ENCODE assay signal across 11 cellular contexts in genomic region chr16:77289331-77289809, GRCh38.
DNase-seq lines count a peak whose midpoint lies in the region; TF ChIP-seq lines count a peak whose summit lies in the region.
"Had no signal": no experiment of that assay in that cellular context is flagged by ENCODE, and none has a peak within 500 bp of the region (broad histone marks: within the 10 kb centered on the region; RNA-seq: fewer than 3 reads in every experiment).

No MANE protein-coding gene starts in this region.

- H3K36me3 Mint-ChIP-seq in progenitor cell of endocrine pancreas (ENCODE audit: insufficient read depth) (peaks cover 9% of the 10 kb centered on the region), CD14-positive monocyte (no peaks in the 10 kb centered on the region)
- no peaks in the 10 kb centered on the region for H3K36me3 Mint-ChIP-seq in activated naive CD4-positive, alpha-beta T cell treated with anti-CD3 and anti-CD28 coated beads for 36 hours (ENCODE audit: low read depth)
- H3K36me3 Mint-ChIP-seq: brain had no signal

- H3F3A ChIP-seq in PC-9 (ENCODE audit: insufficient read depth, low read depth): peaks cover 32% of the 10 kb centered on the region

- no peak for TF ChIP-seq CTCF in PC-9 (conservative IDR thresholded peaks at IDR 0.05)
- TF ChIP-seq CTCF in fibroblast of lung (conservative IDR thresholded peaks at IDR 0.05 in 1 of 2, IDR thresholded peaks at IDR 0.05 in 1 of 2; ENCODE audit: low read depth in 1 of 2, low read length in 2 of 2): no peak
- no peak for TF ChIP-seq CTCF in progenitor cell of endocrine pancreas (IDR thresholded peaks at IDR 0.05; ENCODE audit: unreplicated experiment)
- no peak for TF ChIP-seq CTCF in CD14-positive monocyte (IDR thresholded peaks at IDR 0.05)

- H3K27ac Mint-ChIP-seq in progenitor cell of endocrine pancreas: peak overlapping the region; percentile 83
- no peak overlapping the region for H3K27ac Mint-ChIP-seq in activated naive CD4-positive, alpha-beta T cell treated with anti-CD3 and anti-CD28 coated beads for 36 hours
- H3K27ac Mint-ChIP-seq in CD14-positive monocyte: no peak overlapping the region

- CTCF ChIA-PET in PC-9 (lab: Charles Lee): no interaction called here
- CTCF ChIA-PET in activated naive CD4-positive, alpha-beta T cell treated with anti-CD3 and anti-CD28 coated beads for 36 hours (lab: Charles Lee): no interaction called here

- peak overlapping the region; percentile 17; the same call in 1 of the 2 replicates for H3K4me3 ChIP-seq in PC-9
- H3K4me3 ChIP-seq in fibroblast of lung (replicated peaks in 1 of 4; ENCODE audit: control extremely low read depth in 1 of 4, insufficient read depth in 1 of 4, low read depth in 3 of 4, low read length in 4 of 4): no peak overlapping the region
- H3K4me3 ChIP-seq: gastroesophageal sphincter, lower lobe of right lung had no signal

- H4K20me1 ChIP-seq in PC-9 (ENCODE audit: insufficient read depth): no peaks in the 10 kb centered on the region
- H4K20me1 ChIP-seq in fibroblast of lung (ENCODE audit: control insufficient read depth, extremely low read depth, insufficient read depth, low read length): no peaks in the 10 kb centered on the region

- no peaks in the 10 kb centered on the region for H3K9me2 ChIP-seq in PC-9 (ENCODE audit: insufficient read depth)

- no peak overlapping the region for H3K9ac ChIP-seq in fibroblast of lung (ENCODE audit: insufficient read depth, low read length)

- H3K9me3 Mint-ChIP-seq in progenitor cell of endocrine pancreas (ENCODE audit: low read depth) (no peaks in the 10 kb centered on the region), CD14-positive monocyte (peaks cover 0 to 8% (median 2%) of the 10 kb centered on the region in 7 donors)
- H3K9me3 Mint-ChIP-seq in activated naive CD4-positive, alpha-beta T cell treated with anti-CD3 and anti-CD28 coated beads for 36 hours: no peaks in the 10 kb centered on the region

- H3K27ac ChIP-seq in PC-9: peak overlapping the region; percentile 82
- no peak overlapping the region for H3K27ac ChIP-seq in fibroblast of lung (ENCODE audit: insufficient read depth, low read length)
- H3K27ac ChIP-seq: gastroesophageal sphincter, lower lobe of right lung had no signal

- POLR2A ChIA-PET in PC-9 (lab: Charles Lee; ENCODE audit: unreplicated experiment): no interaction called here

- H2AFZ ChIP-seq in PC-9: peak overlapping the region; percentile 17; the same call in 1 of the 2 replicates
- H2AFZ ChIP-seq in fibroblast of lung (ENCODE audit: low read length): no peak overlapping the region

- H3K9me3 ChIP-seq in PC-9 (ENCODE audit: insufficient read depth, low read depth) (no peaks in the 10 kb centered on the region), fibroblast of lung (ENCODE audit: control insufficient read depth, insufficient read depth, low read depth, low read length) (no peaks in the 10 kb centered on the region)
- H3K9me3 ChIP-seq: gastroesophageal sphincter, lower lobe of right lung had no signal

- H3K4me2 ChIP-seq in PC-9 (peak overlapping the region; percentile 63), fibroblast of lung (ENCODE audit: extremely low read depth, insufficient read depth, low read length) (no peak overlapping the region)

- intact Hi-C loops in PC-9 (cut with micrococcal nuclease; ENCODE audit: unreplicated experiment) (no loop called here), CD14-positive monocyte (cut with micrococcal nuclease) (no loop called here)
- intact Hi-C loops in activated naive CD4-positive, alpha-beta T cell treated with anti-CD3 and anti-CD28 coated beads for 36 hours (cut with micrococcal nuclease): no loop called here

- DNase-seq in GM03348 (ENCODE audit: low spot score) (peak; percentile 13), PC-9 (peak; percentile 5 to 83), fibroblast of lung (ENCODE audit: low read depth in 2 of 2) (peak; percentile 68 to 93), progenitor cell of endocrine pancreas (ENCODE audit: low spot score, unreplicated experiment) (no peak), T-helper 2 cell (no peak), NCI-H2196 treated with DMSO at 0.1 percent for 48 hours (lab: John Stamatoyannopoulos, UW; ENCODE audit: unreplicated experiment) (no peak), CD14-positive monocyte (ENCODE audit: low spot score) (no peak)
- no peak for DNase-seq in activated naive CD4-positive, alpha-beta T cell treated with anti-CD3 and anti-CD28 coated beads for 36 hours
- DNase-seq: lower lobe of right lung had no signal

- H3K79me2 ChIP-seq in PC-9 (ENCODE audit: low read depth): no peaks in the 10 kb centered on the region
- H3K79me2 ChIP-seq in fibroblast of lung (ENCODE audit: control insufficient read depth, insufficient read depth, low read length): no peaks in the 10 kb centered on the region

- H3K27me3 ChIP-seq in PC-9 (ENCODE audit: insufficient read depth, low read depth) (no peaks in the 10 kb centered on the region), fibroblast of lung (ENCODE audit: control insufficient read depth, insufficient read depth, low read length) (no peaks in the 10 kb centered on the region)

- peaks cover 4% of the 10 kb centered on the region for H3K27me3 Mint-ChIP-seq in progenitor cell of endocrine pancreas
- H3K27me3 Mint-ChIP-seq in activated naive CD4-positive, alpha-beta T cell treated with anti-CD3 and anti-CD28 coated beads for 36 hours (ENCODE audit: low read depth): no peaks in the 10 kb centered on the region
- peaks cover 0 to 1% (median 0%) of the 10 kb centered on the region in 3 donors for H3K27me3 Mint-ChIP-seq in CD14-positive monocyte (ENCODE audit: low read depth in 3 of 3)
- H3K27me3 Mint-ChIP-seq: brain had no signal

- BruUV-seq in PC-9 (replicated peaks; lab: Mats Ljungman, UMichigan): no TSS peak

- H3K36me3 ChIP-seq in PC-9 (ENCODE audit: low read depth): no peaks in the 10 kb centered on the region
- no peaks in the 10 kb centered on the region for H3K36me3 ChIP-seq in fibroblast of lung (ENCODE audit: control insufficient read depth, insufficient read depth, low read length)
- H3K36me3 ChIP-seq: gastroesophageal sphincter, lower lobe of right lung had no signal

- H3K4me1 ChIP-seq in PC-9 (replicated peaks; ENCODE audit: insufficient read depth) (peaks cover 40% of the 10 kb centered on the region), fibroblast of lung (ENCODE audit: control insufficient read depth, extremely low read depth, insufficient read depth, low read length) (peaks cover 6% of the 10 kb centered on the region)
- H3K4me1 ChIP-seq: gastroesophageal sphincter, lower lobe of right lung had no signal

- H3K4me1 Mint-ChIP-seq in progenitor cell of endocrine pancreas (ENCODE audit: low read depth) (peaks cover 25% of the 10 kb centered on the region), CD14-positive monocyte (no peaks in the 10 kb centered on the region)
- peaks cover 8% of the 10 kb centered on the region for H3K4me1 Mint-ChIP-seq in activated naive CD4-positive, alpha-beta T cell treated with anti-CD3 and anti-CD28 coated beads for 36 hours (ENCODE audit: low read depth)

- no peak overlapping the region for H3K4me3 Mint-ChIP-seq in progenitor cell of endocrine pancreas (ENCODE audit: low read depth)
- H3K4me3 Mint-ChIP-seq in activated naive CD4-positive, alpha-beta T cell treated with anti-CD3 and anti-CD28 coated beads for 36 hours: no peak overlapping the region
- no peak overlapping the region for H3K4me3 Mint-ChIP-seq in CD14-positive monocyte
- H3K4me3 Mint-ChIP-seq: brain had no signal

Comparison
In these comparisons a context has a peak if more than half of its experiments do, and no peak if none do; other contexts are left out.
1. DNase-seq: peak in GM03348 (single experiment), PC-9 (2 of 2) and fibroblast of lung (2 of 2); none in progenitor cell of endocrine pancreas (single experiment), activated naive CD4-positive, alpha-beta T cell treated with anti-CD3 and anti-CD28 coated beads for 36 hours (single experiment), T-helper 2 cell (0 of 5), NCI-H2196 treated with DMSO at 0.1 percent for 48 hours (single experiment) and CD14-positive monocyte (single experiment).